23 cellular contexts compared by ENCODE assay signal in genomic region chr5:55585266-55585610, GRCh38. TPM values are rescaled to one million over a fixed set of nuclear protein-coding genes. Genes with fewer than 3 reads are reported as not detected.
DNase-seq lines count a peak whose midpoint lies in the region; ATAC-seq, FAIRE-seq and TF ChIP-seq lines count a peak whose summit lies in the region.
"Had no signal": no experiment of that assay in that cellular context is flagged by ENCODE, and none has a peak within 500 bp of the region (broad histone marks: within the 10 kb centered on the region; RNA-seq: fewer than 3 reads in every experiment).

No MANE protein-coding gene starts in this region.

- intact Hi-C loops in breast epithelium (cut with DNase I; ENCODE audit: low total_unique reads) (no loop called here), MCF 10A (cut with micrococcal nuclease) (no loop called here)

- H3K4ac ChIP-seq in H1 (replicated peaks; ENCODE audit: insufficient read length, low read depth, low read length), result no peak overlapping the region

- no peak overlapping the region for H3K14ac ChIP-seq in H1 (ENCODE audit: insufficient read length)

- no peak overlapping the region for H3K9ac ChIP-seq in H1 (replicated peaks in 1 of 4; ENCODE audit: extremely low read depth in 1 of 4, low read depth in 3 of 4, low read length in 3 of 4)
- H3K9ac ChIP-seq in stomach smooth muscle (ENCODE audit: low read length in 2 of 2), result no peak overlapping the region

- H3K4me1 Mint-ChIP-seq in MCF 10A (ENCODE audit: insufficient read depth, unreplicated experiment), result no peaks in the 10 kb centered on the region
- H3K4me1 Mint-ChIP-seq in mesothelial cell of epicardium, result peaks cover 6% of the 10 kb centered on the region

- 100% methylated on average over 1 of the region's 1 CpG; no CpG with 5 or more reads in 1 of the 2 experiments for WGBS in H1 (ENCODE audit: extremely low coverage in 1 of 2, insufficient coverage in 1 of 2, insufficient read length in 1 of 2, insufficient replicate concordance in 2 of 2, low coverage in 1 of 2, low lambda C conversion rate in 2 of 2, missing lambda C conversion rate in 1 of 2), 2 experiments

- H2BK15ac ChIP-seq in H1 (ENCODE audit: low read length), result 0 out of 2 replicates have a peak overlapping the region, but pooled peaks have one; percentile 72

- no peak for FAIRE-seq in H1 (lab: Jason Lieb, UNC)
- FAIRE-seq: GM18507, RCC 7860 had no signal

- TF ChIP-seq CTCF in breast epithelium (IDR thresholded peaks at IDR 0.05), result no peak
- no peak for TF ChIP-seq CTCF in MCF 10A (IDR thresholded peaks at IDR 0.05; ENCODE audit: unreplicated experiment)
- no peak for TF ChIP-seq CTCF in H1 (IDR thresholded peaks at IDR 0.05; ENCODE audit: control extremely low read depth in 1 of 3, insufficient read depth in 1 of 3, low read depth in 1 of 3, low read length in 3 of 3)
- TF ChIP-seq CTCF in mesothelial cell of epicardium (IDR thresholded peaks at IDR 0.05; ENCODE audit: unreplicated experiment), result no peak

- H3K9me3 ChIP-seq in breast epithelium, result no peaks in the 10 kb centered on the region
- H3K9me3 ChIP-seq in H1 (ENCODE audit: insufficient read depth in 2 of 2, low read depth in 1 of 2, low read length in 1 of 2), result no peaks in the 10 kb centered on the region
- H3K9me3 ChIP-seq in stomach smooth muscle (ENCODE audit: control insufficient read depth in 2 of 2, low read length in 2 of 2), result no peaks in the 10 kb centered on the region

- no peak for DNase-seq in breast epithelium (ENCODE audit: low spot score in 2 of 2)
- DNase-seq in MCF 10A (ENCODE audit: unreplicated experiment), result no peak
- DNase-seq in H1 (ENCODE audit: low read depth in 1 of 2, low spot score in 2 of 2), result no peak
- peak; percentile 27 for DNase-seq in left lobe of liver (ENCODE audit: low spot score)
- DNase-seq in UCSD-AML1 (lab: John Stamatoyannopoulos, UW; ENCODE audit: unreplicated experiment), result no peak
- DNase-seq in mesothelial cell of epicardium (ENCODE audit: low spot score in 2 of 2, unreplicated experiment in 2 of 2), result no peak
- DNase-seq: AML-193, C1 segment of cervical spinal cord, GDM1, H7, HFFc6, Kasumi-1, MM.1S, NCI-H1048, NCI-H1417 treated with DMSO at 0.1 percent for 48 hours, NCI-H187, NCI-H446, NCI-H526, OCI-M1 had no signal

- H4K5ac ChIP-seq in H1 (ENCODE audit: insufficient read length, low read depth, low read length), result no peak overlapping the region

- no peak overlapping the region for H3K4me2 ChIP-seq in H1 (ENCODE audit: insufficient read depth in 1 of 2, low read depth in 2 of 2, low read length in 2 of 2)

- no peaks in the 10 kb centered on the region for H3K36me3 ChIP-seq in breast epithelium
- H3K36me3 ChIP-seq in H1 (ENCODE audit: control insufficient read depth in 2 of 4, insufficient read depth in 4 of 4, low read length in 3 of 4), result no peaks in the 10 kb centered on the region
- H3K36me3 ChIP-seq in stomach smooth muscle (ENCODE audit: control insufficient read depth in 2 of 2, insufficient read depth in 2 of 2, low read length in 2 of 2), result no peaks in the 10 kb centered on the region

- no peak overlapping the region for H3K18ac ChIP-seq in H1 (ENCODE audit: extremely low read depth, low read length)

- H3K23ac ChIP-seq in H1 (ENCODE audit: insufficient read length), result no peak overlapping the region

- H3K27ac Mint-ChIP-seq in MCF 10A (ENCODE audit: low read depth, unreplicated experiment), result no peak overlapping the region
- H3K27ac Mint-ChIP-seq in mesothelial cell of epicardium, result no peak overlapping the region
- H3K27ac Mint-ChIP-seq: HFFc6 had no signal

- H3K27me3 Mint-ChIP-seq in MCF 10A (ENCODE audit: insufficient read depth, unreplicated experiment) (no peaks in the 10 kb centered on the region), mesothelial cell of epicardium (ENCODE audit: low read depth) (no peaks in the 10 kb centered on the region)

- H3K9me3 Mint-ChIP-seq in MCF 10A (ENCODE audit: unreplicated experiment), result no peaks in the 10 kb centered on the region
- no peaks in the 10 kb centered on the region for H3K9me3 Mint-ChIP-seq in mesothelial cell of epicardium
- H3K9me3 Mint-ChIP-seq: HFFc6 had no signal

- no peak for TF ChIP-seq EP300 in H1 (IDR thresholded peaks at IDR 0.05; ENCODE audit: borderline replicate concordance in 1 of 2, low read depth in 2 of 2, low read length in 2 of 2)

- TF ChIP-seq POLR2A in breast epithelium (IDR thresholded peaks at IDR 0.05) (no peak), H1 (IDR thresholded peaks at IDR 0.05; ENCODE audit: control extremely low read depth in 1 of 2, low read depth in 2 of 2, low read length in 2 of 2) (no peak)

- no peaks in the 10 kb centered on the region for H3K23me2 ChIP-seq in H1 (ENCODE audit: low read depth, low read length)

- H3K56ac ChIP-seq in H1 (replicated peaks; ENCODE audit: insufficient read length, low read depth, low read length), result no peak overlapping the region

- H3K27me3 ChIP-seq in breast epithelium (no peaks in the 10 kb centered on the region), H1 (replicated peaks in 1 of 4; ENCODE audit: control insufficient read depth in 3 of 4, extremely low read depth in 1 of 4, insufficient read depth in 3 of 4, low read length in 3 of 4) (no peaks in the 10 kb centered on the region), stomach smooth muscle (ENCODE audit: control insufficient read depth in 1 of 2, insufficient read depth in 2 of 2, low read length in 2 of 2) (no peaks in the 10 kb centered on the region)

- H3K27ac ChIP-seq in breast epithelium, result peak overlapping the region; percentile 30 to 35
- no peak overlapping the region for H3K27ac ChIP-seq in H1 (ENCODE audit: low read depth, low read length)
- peak overlapping the region; percentile 12 for H3K27ac ChIP-seq in stomach smooth muscle (ENCODE audit: low read length)

- H2BK12ac ChIP-seq in H1 (ENCODE audit: low read depth, low read length), result no peak overlapping the region

- no peak overlapping the region for H4K91ac ChIP-seq in H1 (replicated peaks; ENCODE audit: insufficient read length, low read length)

- H3K4me3 Mint-ChIP-seq in MCF 10A (ENCODE audit: unreplicated experiment) (no peak overlapping the region), mesothelial cell of epicardium (no peak overlapping the region)
- H3K4me3 Mint-ChIP-seq: HFFc6 had no signal

- ATAC-seq in left lobe of liver, result no peak
- ATAC-seq in GM18870 (IDR thresholded peaks at IDR 0.05; ENCODE audit: unreplicated experiment), result no peak

- POLR2A ChIA-PET in MCF 10A (lab: Yijun Ruan, JAX), result no interaction called here
- POLR2A ChIA-PET in H1 (lab: Charles Lee; ENCODE audit: partially characterized antibody), result interaction anchor here (0.6 kb wide), 1 partner anchor 82 kb away, joined by 6 read pairs; no protein-coding TSS in a partner anchor

- H4K8ac ChIP-seq in H1 (ENCODE audit: extremely low read depth, insufficient read depth, low read length), result no peak overlapping the region

- BruUV-seq in MCF 10A (replicated peaks; lab: Mats Ljungman, UMichigan), result no TSS peak

- no peak overlapping the region for H3K4me3 ChIP-seq in breast epithelium
- H3K4me3 ChIP-seq in H1 (ENCODE audit: extremely low read depth in 1 of 4, insufficient read depth in 2 of 4, low read depth in 3 of 4, low read length in 4 of 4), result no peak overlapping the region
- H3K4me3 ChIP-seq in stomach smooth muscle (ENCODE audit: low read length in 2 of 2), result peak overlapping the region in 1 of 2 donors; percentile 16

- no peak overlapping the region for H2AFZ ChIP-seq in H1 (ENCODE audit: low read length)

- TF ChIP-seq RAD21 in H1 (IDR thresholded peaks at IDR 0.05 in 1 of 2, conservative IDR thresholded peaks at IDR 0.05 in 1 of 2; ENCODE audit: low read depth in 2 of 2, low read length in 2 of 2), result no peak

- no peaks in the 10 kb centered on the region for H3K79me2 ChIP-seq in H1 (ENCODE audit: control insufficient read depth in 1 of 2, insufficient read depth in 2 of 2, low read length in 2 of 2)

- CTCF ChIA-PET in MCF 10A (lab: Yijun Ruan, JAX) (no interaction called here), H1 (lab: Charles Lee; ENCODE audit: partially characterized antibody) (no interaction called here)

- no peaks in the 10 kb centered on the region for H4K20me1 ChIP-seq in H1 (replicated peaks in 1 of 2; ENCODE audit: control insufficient read depth in 1 of 2, insufficient read depth in 2 of 2, low read length in 2 of 2)

- H2BK120ac ChIP-seq in H1 (replicated peaks; ENCODE audit: low read depth, low read length), result no peak overlapping the region

- H3K4me1 ChIP-seq in breast epithelium, result no peaks in the 10 kb centered on the region
- no peaks in the 10 kb centered on the region for H3K4me1 ChIP-seq in H1 (replicated peaks in 1 of 4; ENCODE audit: control insufficient read depth in 3 of 4, insufficient read depth in 4 of 4, low read length in 3 of 4)
- H3K4me1 ChIP-seq in stomach smooth muscle (ENCODE audit: control insufficient read depth, insufficient read depth, low read length), result peaks cover 14% of the 10 kb centered on the region

- no peak overlapping the region for H2BK5ac ChIP-seq in H1 (ENCODE audit: low read depth, low read length)

- no peaks in the 10 kb centered on the region for H3K79me1 ChIP-seq in H1 (ENCODE audit: low read depth, low read length)

- H3K36me3 Mint-ChIP-seq in MCF 10A (ENCODE audit: insufficient read depth, unreplicated experiment) (no peaks in the 10 kb centered on the region), mesothelial cell of epicardium (no peaks in the 10 kb centered on the region)

- H2AK5ac ChIP-seq in H1 (ENCODE audit: low read depth, low read length), result no peak overlapping the region

- H2BK20ac ChIP-seq in H1 (ENCODE audit: low read length), result no peak overlapping the region

TF ChIP-seq in H1, 55 proteins besides CTCF, POLR2A, EP300 and RAD21 (continues in another document):
- no peak for TF ChIP-seq TBP (IDR thresholded peaks at IDR 0.05; ENCODE audit: low read depth, low read length)
- no peak for TF ChIP-seq KDM1A (IDR thresholded peaks at IDR 0.05; ENCODE audit: borderline replicate concordance, low read length)
- no peak for TF ChIP-seq NANOG (IDR thresholded peaks at IDR 0.05; ENCODE audit: insufficient read depth, low read depth, low read length, poor library complexity, severe bottlenecking)
- no peak for TF ChIP-seq HDAC2 (IDR thresholded peaks at IDR 0.05; ENCODE audit: borderline replicate concordance in 1 of 2, low read depth in 2 of 2, low read length in 2 of 2)
- no peak for TF ChIP-seq TAF7 (optimal IDR thresholded peaks at IDR 0.05; ENCODE audit: borderline replicate concordance, low read depth, low read length)

RNA-seq across cellular contexts. Expression of gene PLPP1, which starts 50.5 kb away (rescaled TPM):
- total RNA-seq in breast epithelium (100 to 1,000 TPM; 177 to 339 (median 237) TPM), MCF 10A (2022) (7.5 and 10.4 TPM in 2 replicates), left lobe of liver (24.5 TPM), mesothelial cell of epicardium (27.6 to 31.8 TPM (median 30.5 TPM) in 3 replicates)
- total RNA-seq in H1 (2021; fragmentation: NEBNext Ultra II Directional; extraction: Animal tissue kit (Norgen Biotek cat#: 25700)), result 43.7 and 47.2 TPM in 2 replicates
- 66.4 and 91.3 TPM in 2 replicates for polyA plus RNA-seq in H1 (2011; rRNA removed)
- 78.6 TPM for polyA plus RNA-seq in H1 (2011; cell fraction: cytosol; rRNA removed)
- 38.0 TPM for polyA plus RNA-seq in H1 (2011; cell fraction: nucleus; rRNA removed)
- 36.2 to 50.1 TPM (median 48.2 TPM) in 4 replicates for polyA plus RNA-seq in H1 (2012, experiment 1 of 2)
- 30.5 TPM for polyA plus RNA-seq in H1 (2012, experiment 2 of 2)
- 38.9 TPM for polyA plus RNA-seq in H1 (2013, experiment 1 of 2)
- 44.3 TPM for polyA plus RNA-seq in H1 (2013, experiment 2 of 2)
- 67.9 and 73.8 TPM in 2 replicates for polyA minus RNA-seq in H1 (2011; rRNA and poly(A)+ RNA removed)
- 32.1 TPM for polyA minus RNA-seq in H1 (2011; cell fraction: cytosol; rRNA and poly(A)+ RNA removed)
- polyA minus RNA-seq in H1 (2011; cell fraction: nucleus; rRNA and poly(A)+ RNA removed), result 74.5 TPM
